Comparison of ENCODE assay signal across 1 cellular context in the genomic region with DNA sequence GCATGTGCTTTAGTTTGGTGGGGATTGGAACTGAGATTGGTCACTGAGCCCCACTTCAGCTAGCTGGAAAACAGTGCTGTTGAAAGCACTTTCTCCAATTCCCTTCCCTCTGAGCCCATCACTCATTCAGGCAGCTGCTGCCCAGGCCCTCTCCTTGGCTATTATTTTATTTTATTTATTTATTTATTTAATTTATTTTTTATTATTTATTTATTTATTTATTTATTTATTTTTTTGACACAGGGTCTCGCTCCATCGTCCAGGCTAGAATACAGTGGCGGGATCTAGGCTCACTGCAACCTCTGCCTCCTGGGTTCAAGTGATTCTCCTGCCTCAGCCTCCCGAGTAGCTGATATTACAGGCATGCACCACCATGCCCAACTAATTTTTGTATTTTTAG.
A peak's percentile ranks its signal among the peaks of the same experiment; 100 is the strongest.
TF ChIP-seq lines count a peak whose summit lies in the region.

No MANE protein-coding gene starts in this region.

TF ChIP-seq in HEK293, 187 proteins besides CTCF, POLR2A, EP300 and RAD21 (continued from another document):
- TF ChIP-seq, protein P1, sequence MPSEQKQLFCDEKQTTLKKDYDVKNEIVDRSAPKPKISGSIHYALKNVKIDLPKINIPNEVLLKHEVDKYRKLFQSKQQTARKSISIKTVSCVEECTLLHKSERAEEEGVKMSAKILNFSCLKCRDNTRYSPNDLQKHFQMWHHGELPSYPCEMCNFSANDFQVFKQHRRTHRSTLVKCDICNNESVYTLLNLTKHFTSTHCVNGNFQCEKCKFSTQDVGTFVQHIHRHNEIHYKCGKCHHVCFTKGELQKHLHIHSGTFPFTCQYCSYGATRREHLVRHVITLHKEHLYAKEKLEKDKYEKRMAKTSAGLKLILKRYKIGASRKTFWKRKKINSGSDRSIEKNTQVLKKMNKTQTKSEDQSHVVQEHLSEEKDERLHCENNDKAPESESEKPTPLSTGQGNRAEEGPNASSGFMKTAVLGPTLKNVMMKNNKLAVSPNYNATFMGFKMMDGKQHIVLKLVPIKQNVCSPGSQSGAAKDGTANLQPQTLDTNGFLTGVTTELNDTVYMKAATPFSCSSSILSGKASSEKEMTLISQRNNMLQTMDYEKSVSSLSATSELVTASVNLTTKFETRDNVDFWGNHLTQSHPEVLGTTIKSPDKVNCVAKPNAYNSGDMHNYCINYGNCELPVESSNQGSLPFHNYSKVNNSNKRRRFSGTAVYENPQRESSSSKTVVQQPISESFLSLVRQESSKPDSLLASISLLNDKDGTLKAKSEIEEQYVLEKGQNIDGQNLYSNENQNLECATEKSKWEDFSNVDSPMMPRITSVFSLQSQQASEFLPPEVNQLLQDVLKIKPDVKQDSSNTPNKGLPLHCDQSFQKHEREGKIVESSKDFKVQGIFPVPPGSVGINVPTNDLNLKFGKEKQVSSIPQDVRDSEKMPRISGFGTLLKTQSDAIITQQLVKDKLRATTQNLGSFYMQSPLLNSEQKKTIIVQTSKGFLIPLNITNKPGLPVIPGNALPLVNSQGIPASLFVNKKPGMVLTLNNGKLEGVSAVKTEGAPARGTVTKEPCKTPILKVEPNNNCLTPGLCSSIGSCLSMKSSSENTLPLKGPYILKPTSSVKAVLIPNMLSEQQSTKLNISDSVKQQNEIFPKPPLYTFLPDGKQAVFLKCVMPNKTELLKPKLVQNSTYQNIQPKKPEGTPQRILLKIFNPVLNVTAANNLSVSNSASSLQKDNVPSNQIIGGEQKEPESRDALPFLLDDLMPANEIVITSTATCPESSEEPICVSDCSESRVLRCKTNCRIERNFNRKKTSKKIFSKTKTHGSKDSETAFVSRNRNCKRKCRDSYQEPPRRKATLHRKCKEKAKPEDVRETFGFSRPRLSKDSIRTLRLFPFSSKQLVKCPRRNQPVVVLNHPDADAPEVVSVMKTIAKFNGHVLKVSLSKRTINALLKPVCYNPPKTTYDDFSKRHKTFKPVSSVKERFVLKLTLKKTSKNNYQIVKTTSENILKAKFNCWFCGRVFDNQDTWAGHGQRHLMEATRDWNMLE (tag by site-specific recombination; conservative IDR thresholded peaks at IDR 0.05; ENCODE audit: low read depth): peak; percentile 62; the same call in 1 of the 2 replicates
- TF ChIP-seq ZNF248 (tag by site-specific recombination; IDR thresholded peaks at IDR 0.05) (no peak), KLF16 (tag by site-specific recombination; IDR thresholded peaks at IDR 0.05) (no peak)
- TF ChIP-seq, protein P2, sequence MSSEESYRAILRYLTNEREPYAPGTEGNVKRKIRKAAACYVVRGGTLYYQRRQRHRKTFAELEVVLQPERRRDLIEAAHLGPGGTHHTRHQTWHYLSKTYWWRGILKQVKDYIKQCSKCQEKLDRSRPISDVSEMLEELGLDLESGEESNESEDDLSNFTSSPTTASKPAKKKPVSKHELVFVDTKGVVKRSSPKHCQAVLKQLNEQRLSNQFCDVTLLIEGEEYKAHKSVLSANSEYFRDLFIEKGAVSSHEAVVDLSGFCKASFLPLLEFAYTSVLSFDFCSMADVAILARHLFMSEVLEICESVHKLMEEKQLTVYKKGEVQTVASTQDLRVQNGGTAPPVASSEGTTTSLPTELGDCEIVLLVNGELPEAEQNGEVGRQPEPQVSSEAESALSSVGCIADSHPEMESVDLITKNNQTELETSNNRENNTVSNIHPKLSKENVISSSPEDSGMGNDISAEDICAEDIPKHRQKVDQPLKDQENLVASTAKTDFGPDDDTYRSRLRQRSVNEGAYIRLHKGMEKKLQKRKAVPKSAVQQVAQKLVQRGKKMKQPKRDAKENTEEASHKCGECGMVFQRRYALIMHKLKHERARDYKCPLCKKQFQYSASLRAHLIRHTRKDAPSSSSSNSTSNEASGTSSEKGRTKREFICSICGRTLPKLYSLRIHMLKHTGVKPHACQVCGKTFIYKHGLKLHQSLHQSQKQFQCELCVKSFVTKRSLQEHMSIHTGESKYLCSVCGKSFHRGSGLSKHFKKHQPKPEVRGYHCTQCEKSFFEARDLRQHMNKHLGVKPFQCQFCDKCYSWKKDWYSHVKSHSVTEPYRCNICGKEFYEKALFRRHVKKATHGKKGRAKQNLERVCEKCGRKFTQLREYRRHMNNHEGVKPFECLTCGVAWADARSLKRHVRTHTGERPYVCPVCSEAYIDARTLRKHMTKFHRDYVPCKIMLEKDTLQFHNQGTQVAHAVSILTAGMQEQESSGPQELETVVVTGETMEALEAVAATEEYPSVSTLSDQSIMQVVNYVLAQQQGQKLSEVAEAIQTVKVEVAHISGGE (tag by site-specific recombination; conservative IDR thresholded peaks at IDR 0.05; ENCODE audit: low read depth): peak; percentile 46; the same call in 1 of the 2 replicates
